19 cellular contexts compared by ENCODE assay signal in the genomic region with DNA sequence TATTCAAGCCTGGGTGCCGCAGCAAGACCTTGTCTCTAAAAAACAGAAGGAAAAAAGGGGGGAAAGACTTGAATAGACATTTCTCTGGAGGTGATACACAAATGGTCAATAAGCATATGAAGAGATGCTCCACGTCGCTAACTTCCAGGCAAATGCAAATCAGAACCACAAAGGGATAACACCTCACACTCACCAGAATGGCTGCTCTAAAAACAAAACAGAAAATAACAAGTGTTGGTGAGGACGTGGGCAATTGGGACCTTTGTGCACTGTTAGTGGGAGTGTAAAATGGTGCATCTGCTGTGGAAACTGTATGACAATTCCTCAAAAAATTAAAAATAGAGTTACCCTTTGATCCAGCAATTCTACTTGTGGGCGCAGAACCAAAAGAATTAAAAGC. TPM values are rescaled to one million over a fixed set of nuclear protein-coding genes. Genes with fewer than 3 reads are reported as not detected.
A peak's percentile ranks its signal among the peaks of the same experiment; 100 is the strongest.
DNase-seq lines count a peak whose midpoint lies in the region; ATAC-seq and TF ChIP-seq lines count a peak whose summit lies in the region.
"Had no signal": no experiment of that assay in that cellular context is flagged by ENCODE, and none has a peak within 500 bp of the region (broad histone marks: within the 10 kb centered on the region; RNA-seq: fewer than 3 reads in every experiment).

No MANE protein-coding gene starts in this region.

- CTCF ChIA-PET in MCF 10A (lab: Yijun Ruan, JAX): interaction anchor here (0.5 to 4.7 kb wide), 3 partner anchors 8 to 207 kb away, joined by 3 to 23 read pairs (median 5); no protein-coding TSS in a partner anchor

- H3K9me3 ChIP-seq in breast epithelium (no peaks in the 10 kb centered on the region), neural progenitor cell (ENCODE audit: low read depth) (no peaks in the 10 kb centered on the region), adrenal gland (replicated peaks in 1 of 3) (no peaks in the 10 kb centered on the region)
- H3K9me3 ChIP-seq: A549, HAP-1 had no signal

- H3K4me2 ChIP-seq in GM23338: no peak overlapping the region
- H3K4me2 ChIP-seq in neural progenitor cell: no peak overlapping the region
- H3K4me2 ChIP-seq: A549 had no signal

- H3K4me3 Mint-ChIP-seq in MCF 10A (ENCODE audit: unreplicated experiment): no peak overlapping the region
- no peak overlapping the region for H3K4me3 Mint-ChIP-seq in GM23338
- H3K4me3 Mint-ChIP-seq in activated T-helper 17 cell treated with anti-CD3 and anti-CD28 coated beads, Interleukin-2, amount 50 U/mL, for 72 hours: no peak overlapping the region
- no peak overlapping the region for H3K4me3 Mint-ChIP-seq in neural progenitor cell
- H3K4me3 Mint-ChIP-seq: CD14-positive monocyte; CD4-positive, alpha-beta memory T cell had no signal

- H3K27ac Mint-ChIP-seq in MCF 10A (ENCODE audit: low read depth, unreplicated experiment) (peak overlapping the region; percentile 77), GM23338 (no peak overlapping the region), neural progenitor cell (no peak overlapping the region)
- H3K27ac Mint-ChIP-seq in activated T-helper 17 cell treated with anti-CD3 and anti-CD28 coated beads, Interleukin-2, amount 50 U/mL, for 72 hours: no peak overlapping the region
- H3K27ac Mint-ChIP-seq: CD14-positive monocyte, IgD-negative memory B cell had no signal

- H3K4me1 ChIP-seq in breast epithelium (no peaks in the 10 kb centered on the region), GM23338 (ENCODE audit: insufficient read depth) (peaks cover 22% of the 10 kb centered on the region; the same call in 1 of the 2 replicates), neural progenitor cell (peaks cover 13% of the 10 kb centered on the region), adrenal gland (replicated peaks in 1 of 2) (no peaks in the 10 kb centered on the region)
- H3K4me1 ChIP-seq: A549, HAP-1 had no signal

- H3K27me3 Mint-ChIP-seq in MCF 10A (ENCODE audit: insufficient read depth, unreplicated experiment) (no peaks in the 10 kb centered on the region), GM23338 (ENCODE audit: insufficient read depth, low read depth, poor library complexity) (no peaks in the 10 kb centered on the region), neural progenitor cell (ENCODE audit: insufficient read depth, low read depth) (peaks cover 3% of the 10 kb centered on the region)
- peaks cover 8% of the 10 kb centered on the region for H3K27me3 Mint-ChIP-seq in activated T-helper 17 cell treated with anti-CD3 and anti-CD28 coated beads, Interleukin-2, amount 50 U/mL, for 72 hours

- H3K27ac ChIP-seq in breast epithelium (no peak overlapping the region), GM23338 (ENCODE audit: low read depth) (0 out of 2 replicates have a peak overlapping the region, but pooled peaks have one; percentile 32), neural progenitor cell (peak overlapping the region; percentile 11), adrenal gland (no peak overlapping the region)
- H3K27ac ChIP-seq: 22Rv1, A549 had no signal

- BruUV-seq in MCF 10A (replicated peaks; lab: Mats Ljungman, UMichigan): no TSS peak

- H3K36me3 ChIP-seq in breast epithelium (no peaks in the 10 kb centered on the region), GM23338 (ENCODE audit: insufficient read depth) (no peaks in the 10 kb centered on the region), neural progenitor cell (no peaks in the 10 kb centered on the region), adrenal gland (replicated peaks in 1 of 2) (no peaks in the 10 kb centered on the region)
- H3K36me3 ChIP-seq: HAP-1 had no signal

- no peak overlapping the region for H3K9ac ChIP-seq in neural progenitor cell

- H3K9me2 ChIP-seq in GM23338 (ENCODE audit: insufficient read depth): no peaks in the 10 kb centered on the region

- TF ChIP-seq POLR2A in breast epithelium (IDR thresholded peaks at IDR 0.05): no peak
- no peak for TF ChIP-seq POLR2A in adrenal gland (IDR thresholded peaks at IDR 0.05)

- H3F3A ChIP-seq in GM23338 (replicated peaks; ENCODE audit: low read depth) (no peaks in the 10 kb centered on the region), neural progenitor cell (ENCODE audit: low read depth) (peaks cover 46% of the 10 kb centered on the region)

- ATAC-seq in GM23338: no peak; the same call in 2 of the 3 replicates
- ATAC-seq in activated T-helper 17 cell treated with anti-CD3 and anti-CD28 coated beads, Interleukin-2, amount 50 U/mL, for 72 hours (replicated peaks): peak; percentile 71
- ATAC-seq: A549 had no signal

- H3K36me3 Mint-ChIP-seq in MCF 10A (ENCODE audit: insufficient read depth, unreplicated experiment): peaks cover 43% of the 10 kb centered on the region
- H3K36me3 Mint-ChIP-seq in GM23338 (ENCODE audit: low read depth): peaks cover 3% of the 10 kb centered on the region; the same call in 1 of the 3 replicates
- no peaks in the 10 kb centered on the region for H3K36me3 Mint-ChIP-seq in activated T-helper 17 cell treated with anti-CD3 and anti-CD28 coated beads, Interleukin-2, amount 50 U/mL, for 72 hours (ENCODE audit: low read depth)
- H3K36me3 Mint-ChIP-seq in neural progenitor cell: no peaks in the 10 kb centered on the region
- H3K36me3 Mint-ChIP-seq: CD14-positive monocyte; CD4-positive, alpha-beta memory T cell; IgD-negative memory B cell had no signal

- H3K4me3 ChIP-seq in breast epithelium (no peak overlapping the region), GM23338 (no peak overlapping the region), neural progenitor cell (no peak overlapping the region), adrenal gland (no peak overlapping the region)
- H3K4me3 ChIP-seq: A549, HAP-1 had no signal

- H4K20me1 ChIP-seq in GM23338 (replicated peaks; ENCODE audit: insufficient read depth): no peaks in the 10 kb centered on the region
- H4K20me1 ChIP-seq in neural progenitor cell (ENCODE audit: low read depth): peaks cover 30% of the 10 kb centered on the region

- H3K4me1 Mint-ChIP-seq in MCF 10A (ENCODE audit: insufficient read depth, unreplicated experiment) (no peaks in the 10 kb centered on the region), GM23338 (peaks cover 20% of the 10 kb centered on the region), neural progenitor cell (peaks cover 14% of the 10 kb centered on the region)
- H3K4me1 Mint-ChIP-seq in activated T-helper 17 cell treated with anti-CD3 and anti-CD28 coated beads, Interleukin-2, amount 50 U/mL, for 72 hours: no peaks in the 10 kb centered on the region
- H3K4me1 Mint-ChIP-seq: CD4-positive, alpha-beta memory T cell had no signal

- H2AFZ ChIP-seq in GM23338 (peak overlapping the region; percentile 78; the same call in 1 of the 2 replicates), neural progenitor cell (replicated peaks) (no peak overlapping the region)

- 72 to 90% (median 74%) methylated on average over 5 of the region's 5 CpGs for WGBS in adrenal gland, 4 donors

- no peaks in the 10 kb centered on the region for H3K79me2 ChIP-seq in GM23338 (replicated peaks; ENCODE audit: insufficient read depth)
- H3K79me2 ChIP-seq in neural progenitor cell (ENCODE audit: low read depth): peaks cover 25% of the 10 kb centered on the region

- H3K27me3 ChIP-seq in breast epithelium: no peaks in the 10 kb centered on the region
- no peaks in the 10 kb centered on the region for H3K27me3 ChIP-seq in GM23338 (ENCODE audit: insufficient read depth)
- H3K27me3 ChIP-seq in neural progenitor cell: no peaks in the 10 kb centered on the region
- H3K27me3 ChIP-seq in adrenal gland: no peaks in the 10 kb centered on the region

- TF ChIP-seq CTCF in MCF 10A (IDR thresholded peaks at IDR 0.05; ENCODE audit: unreplicated experiment) (no peak), breast epithelium (IDR thresholded peaks at IDR 0.05) (no peak), GM23338 (conservative IDR thresholded peaks at IDR 0.05; ENCODE audit: low read depth in 2 of 2) (no peak), neural progenitor cell (IDR thresholded peaks at IDR 0.05) (no peak), adrenal gland (IDR thresholded peaks at IDR 0.05) (no peak)

- no peaks in the 10 kb centered on the region for H3K9me3 Mint-ChIP-seq in MCF 10A (ENCODE audit: unreplicated experiment)
- H3K9me3 Mint-ChIP-seq in GM23338: peaks cover 3% of the 10 kb centered on the region; the same call in 2 of the 3 replicates
- H3K9me3 Mint-ChIP-seq in activated T-helper 17 cell treated with anti-CD3 and anti-CD28 coated beads, Interleukin-2, amount 50 U/mL, for 72 hours: no peaks in the 10 kb centered on the region
- peaks cover 8% of the 10 kb centered on the region for H3K9me3 Mint-ChIP-seq in neural progenitor cell
- H3K9me3 Mint-ChIP-seq: CD14-positive monocyte, IgD-negative memory B cell had no signal

- intact Hi-C loops in MCF 10A (cut with micrococcal nuclease): no loop called here
- intact Hi-C loops in breast epithelium (cut with DNase I; ENCODE audit: low total_unique reads): no loop called here
- intact Hi-C loops in adrenal gland (cut with DNase I): loop anchor here in 1 of 2 donors (10.0 kb wide), 1 partner anchor 46 kb away; a partner anchor contains a TSS

- POLR2A ChIA-PET in MCF 10A (lab: Yijun Ruan, JAX): interaction anchor here (1.2 kb wide), 1 partner anchor 9 kb away, joined by 3 read pairs; no protein-coding TSS in a partner anchor

- DNase-seq in MCF 10A (ENCODE audit: unreplicated experiment) (no peak), breast epithelium (ENCODE audit: low spot score in 2 of 2) (no peak), GM23338 (ENCODE audit: low spot score) (no peak), neural progenitor cell (ENCODE audit: low spot score) (no peak), adrenal gland (no peak), NCI-H1048 (lab: John Stamatoyannopoulos, UW) (no peak), SKM-1 treated with dmso at 0.1 percent for 144 hours (lab: John Stamatoyannopoulos, UW; ENCODE audit: unreplicated experiment) (no peak)
- DNase-seq: AML-193; CD4-positive, alpha-beta memory T cell; DMS79 treated with DMSO at 0.1 percent for 48 hours; GF-D8 had no signal

TF ChIP-seq in GM23338, 12 proteins besides CTCF, POLR2A, EP300 and RAD21 (continues in another document):
- no peak for TF ChIP-seq CREB1 (CRISPR knock-in tag; IDR thresholded peaks at IDR 0.05; ENCODE audit: low read depth)
- no peak for TF ChIP-seq EZH2phosphoT487 (IDR thresholded peaks at IDR 0.05; ENCODE audit: unreplicated experiment)

RNA-seq across cellular contexts. Expression of a gene that starts 48.4 kb away (rescaled TPM):
- total RNA-seq in MCF 10A (2022) (not detected in 2 replicates), breast epithelium (not detected), neural progenitor cell (ENCODE audit: low replicate concordance) (0.46 TPM in 1 of 2 replicates, not detected in the other), adrenal gland (not detected)
- total RNA-seq in GM23338 (2014; rRNA removed; shearing (Covaris generic)): 1.3 and 3.0 TPM in 2 replicates
- polyA plus RNA-seq in GM23338 (2016; fragmentation: Nextera tagmentation; extraction: Ambion mirVana) (3.8 and 7.1 TPM in 2 replicates), adrenal gland (under 1 TPM in 2 of 3 donors, not detected in 1; 0.07 to 0.80 TPM)
- not detected for total RNA-seq in activated T-helper 17 cell treated with anti-CD3 and anti-CD28 coated beads, Interleukin-2, amount 50 U/mL, for 72 hours
- total RNA-seq: CD4-positive, alpha-beta memory T cell; H4 had no signal
- polyA plus RNA-seq: A549; BJ; CD14-positive monocyte; CD4-positive, alpha-beta memory T cell; IgD-negative memory B cell had no signal

Comparison
In these comparisons a context has a peak if more than half of its experiments do, and no peak if none do; other contexts are left out.
1. H3K27ac ChIP-seq: peak in GM23338 (single experiment) and neural progenitor cell (single experiment); none in breast epithelium (0 of 2) and adrenal gland (0 of 5).